In the genomic region with DNA sequence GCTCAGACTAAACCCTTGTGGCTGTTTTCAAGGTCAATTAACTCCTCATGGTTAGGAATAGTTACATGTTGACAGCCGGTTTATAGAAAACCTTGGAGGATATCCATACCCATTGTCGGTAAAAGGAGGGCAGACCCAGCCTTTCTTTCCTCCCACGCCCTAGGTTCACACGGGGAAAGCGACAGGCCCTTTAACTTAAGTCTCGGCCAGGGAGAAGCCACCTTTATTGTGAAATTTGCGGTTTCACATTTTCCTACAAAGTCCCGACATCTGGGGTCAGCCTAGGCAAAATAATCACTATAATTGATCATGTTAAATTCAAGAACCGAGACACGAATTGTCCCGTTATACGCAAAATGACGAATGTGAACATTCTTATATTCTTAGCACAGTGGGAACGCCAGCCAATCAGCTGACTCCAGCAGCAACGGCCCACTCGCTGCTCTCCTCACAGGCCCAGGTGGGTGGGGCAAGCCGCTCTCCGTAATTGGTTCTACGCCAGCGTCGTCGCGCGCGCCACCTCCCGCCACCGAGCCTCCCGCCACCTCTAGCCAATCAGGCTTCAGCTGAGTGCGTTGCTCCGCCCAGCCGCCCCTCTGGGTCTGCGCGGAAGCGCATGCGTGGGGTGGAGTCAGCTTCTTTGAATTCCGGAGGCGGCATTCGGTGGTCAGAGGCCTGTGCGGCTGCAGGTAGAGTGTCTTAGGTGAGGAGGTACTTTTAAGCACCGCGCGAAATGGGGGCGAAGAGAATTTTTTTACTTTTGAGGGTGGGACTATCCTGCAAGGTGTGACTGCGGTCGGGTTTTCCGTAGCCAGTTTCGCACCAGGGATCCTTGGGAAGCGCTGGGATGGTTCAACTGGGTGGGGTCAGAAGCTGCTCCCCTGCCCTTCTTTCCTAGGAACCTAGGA, we compare ENCODE assay signal across 8 cellular contexts. TPM values are rescaled to one million over a fixed set of nuclear protein-coding genes. Genes with fewer than 3 reads are reported as not detected.
DNase-seq lines count a peak whose midpoint lies in the region; ATAC-seq and TF ChIP-seq lines count a peak whose summit lies in the region.

TSS of gene CENPI (plus strand) at position 659 of the 908 bp plus-strand sequence. CDS start 2,867 bp downstream, outside the sequence.

- intact Hi-C loops in T-helper 1 cell treated with Interleukin-12 subunit alpha and Interleukin-12 subunit beta and Interleukin-4 antibody, amounts not matched to agents 30 ng/mL and 1 ng/mL, for 36 hours (cut with micrococcal nuclease), result loop anchor here (1.0 to 10.0 kb wide), 5 partner anchors 45 to 310 kb away; partner anchors contain the start of genes CSTF2, GLA, HNRNPH2 and TIMM8A
- intact Hi-C loops in heart right ventricle (cut with DNase I), result loop anchor here in 3 of 10 donors (1.0 to 5.0 kb wide), 3 partner anchors 45 to 275 kb away; partner anchors contain the start of genes TRMT2B (in 2 of the 3) and CSTF2 (in 1 of the 3)

- WGBS in heart right ventricle, 2 donors, result 0% methylated on average over 44 to 48 of the region's 48 CpGs
- 0 to 39% methylated on average over 21 to 43 of the region's 48 CpGs for WGBS in upper lobe of left lung, 2 donors

- no peaks in the 10 kb centered on the region for H3K36me3 ChIP-seq in heart right ventricle
- no peaks in the 10 kb centered on the region for H3K36me3 ChIP-seq in upper lobe of left lung

- H3K27ac ChIP-seq in heart right ventricle (peak within 1 kb of the TSS; percentile 34 to 86 (median 81)), upper lobe of left lung (peak within 1 kb of the TSS; percentile 61 to 78 (median 68))

- H3K27me3 ChIP-seq in heart right ventricle, result peaks cover 0 to 7% (median 0%) of the 10 kb centered on the region in 7 donors
- no peaks in the 10 kb centered on the region for H3K27me3 ChIP-seq in upper lobe of left lung

- ATAC-seq in GM18498 (IDR thresholded peaks at IDR 0.05; ENCODE audit: unreplicated experiment) (peak; percentile 100), HG02885 (IDR thresholded peaks at IDR 0.05; ENCODE audit: poor library complexity, unreplicated experiment) (peak; percentile 99), heart right ventricle (peak; percentile 100), upper lobe of left lung (ENCODE audit: low FRiP score in 2 of 2) (peak; percentile 98 to 100)

- no peak for TF ChIP-seq EP300 in upper lobe of left lung (IDR thresholded peaks at IDR 0.05)

- TF ChIP-seq CTCF in heart right ventricle (IDR thresholded peaks at IDR 0.05), result no peak
- peak in 1 of 6 experiments; percentile 9 for TF ChIP-seq CTCF in upper lobe of left lung (IDR thresholded peaks at IDR 0.05)

- DNase-seq in NCI-H1694 (lab: John Stamatoyannopoulos, UW) (peak; percentile 91), amniotic stem cell (lab: John Stamatoyannopoulos, UW) (peak; percentile 59), heart right ventricle (peak; percentile 91 to 92), pons (ENCODE audit: low spot score) (peak; percentile 84), upper lobe of left lung (peak; percentile 93 to 97)

- peak in 2 of 4 donors; percentile 38 to 57 for TF ChIP-seq POLR2A in upper lobe of left lung (IDR thresholded peaks at IDR 0.05)

- H3K9me3 ChIP-seq in heart right ventricle (no peaks in the 10 kb centered on the region), upper lobe of left lung (no peaks in the 10 kb centered on the region)

- peak within 1 kb of the TSS; percentile 13 to 60 (median 56) for H3K4me3 ChIP-seq in heart right ventricle
- peak within 1 kb of the TSS in 3 of 4 donors; percentile 43 to 56 (median 50) for H3K4me3 ChIP-seq in upper lobe of left lung

- H3K4me1 ChIP-seq in heart right ventricle, result peaks cover 0 to 13% (median 0%) of the 10 kb centered on the region in 9 donors
- H3K4me1 ChIP-seq in upper lobe of left lung, result peaks cover 0 to 3% (median 0%) of the 10 kb centered on the region in 4 donors

RNA-seq across cellular contexts. Expression of gene CENPI, which starts in this region (rescaled TPM):
- total RNA-seq in T-helper 1 cell treated with Interleukin-12 subunit alpha and Interleukin-12 subunit beta and Interleukin-4 antibody, amounts not matched to agents 30 ng/mL and 1 ng/mL, for 36 hours, result 17.1 and 18.8 TPM in 2 replicates
- 1 to 10 TPM in 1 of 10 donors, under 1 TPM in 9; 0.15 to 2.5 (median 0.53) TPM for total RNA-seq in heart right ventricle
- under 1 TPM; 0.23 to 0.29 TPM for polyA plus RNA-seq in heart right ventricle
- total RNA-seq in upper lobe of left lung, result 1 to 10 TPM in 2 of 6 donors, under 1 TPM in 4; 0.67 to 4.2 (median 0.98) TPM

Comparison
In these comparisons a context has a peak if more than half of its experiments do, and no peak if none do; other contexts are left out.
1. Peak in every context shown above with its lines: DNase-seq, ATAC-seq, H3K4me3 ChIP-seq and H3K27ac ChIP-seq.